ENCODE assay signal across 11 cellular contexts in the genomic region with DNA sequence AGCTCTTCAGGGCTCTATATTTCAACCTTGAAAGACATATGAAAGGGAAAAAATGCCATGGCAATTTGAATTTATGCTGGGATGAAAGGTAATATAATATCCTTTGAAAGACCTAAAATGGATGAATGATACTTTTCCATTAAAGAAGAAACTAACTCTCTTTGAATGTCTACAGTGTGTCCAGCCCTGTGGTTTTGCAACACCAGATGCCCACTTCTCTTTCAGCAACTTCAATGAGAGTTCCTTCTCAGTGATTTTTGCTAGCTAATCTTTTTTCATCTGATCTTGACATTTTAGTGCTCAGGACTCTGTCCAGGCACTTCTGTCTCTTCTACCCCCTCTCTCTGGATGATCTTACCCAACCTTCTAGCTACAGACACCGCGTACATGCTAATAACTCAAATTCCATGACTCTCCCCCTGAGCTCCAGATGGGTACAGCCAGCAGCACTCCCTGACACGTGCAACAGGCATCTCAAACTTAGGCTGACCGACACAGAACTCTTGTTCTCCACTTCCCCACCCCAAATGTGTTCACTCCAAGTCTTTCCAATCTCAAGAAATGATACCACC.
DNase-seq lines count a peak whose midpoint lies in the region; ATAC-seq, FAIRE-seq and TF ChIP-seq lines count a peak whose summit lies in the region.
"Had no signal": no experiment of that assay in that cellular context is flagged by ENCODE, and none has a peak within 500 bp of the region (broad histone marks: within the 10 kb centered on the region; RNA-seq: fewer than 3 reads in every experiment).

No MANE protein-coding gene starts in this region.

- no peaks in the 10 kb centered on the region for H3K9me3 ChIP-seq in CD8-positive, alpha-beta memory T cell (ENCODE audit: low read length)

- no peak overlapping the region for H3K27ac ChIP-seq in CD8-positive, alpha-beta memory T cell (ENCODE audit: low read depth, low read length)

- no peak for FAIRE-seq in RCC 7860 (lab: Jason Lieb, UNC)

- H3K4me3 ChIP-seq in CD8-positive, alpha-beta memory T cell (ENCODE audit: low read length), result no peak overlapping the region

- H3K27ac Mint-ChIP-seq in CD8-positive, alpha-beta memory T cell, result peak overlapping the region in 5 of 8 donors; percentile 16 to 81 (median 59)
- peak overlapping the region; percentile 79 for H3K27ac Mint-ChIP-seq in WTC11
- H3K27ac Mint-ChIP-seq: progenitor cell of endocrine pancreas had no signal

- H3K27me3 ChIP-seq in CD8-positive, alpha-beta memory T cell (ENCODE audit: insufficient read depth, low read length, poor library complexity, severe bottlenecking), result no peaks in the 10 kb centered on the region

- H3K4me1 ChIP-seq in CD8-positive, alpha-beta memory T cell (ENCODE audit: insufficient read depth, low read length), result peaks cover 5% of the 10 kb centered on the region

- peaks cover 46 to 87% (median 50%) of the 10 kb centered on the region in 3 donors for H3K4me1 Mint-ChIP-seq in CD8-positive, alpha-beta memory T cell
- H3K4me1 Mint-ChIP-seq in WTC11, result peaks cover 57% of the 10 kb centered on the region

- no peak for DNase-seq in CD8-positive, alpha-beta memory T cell
- DNase-seq in WTC11 (ENCODE audit: low spot score) (no peak), left cardiac atrium (no peak), non-pigmented ciliary epithelial cell (ENCODE audit: low read depth) (peak; percentile 5), RCC 7860 (ENCODE audit: low spot score) (no peak)
- DNase-seq: activated CD8-positive, alpha-beta memory T cell treated with anti-CD3 and anti-CD28 coated beads, Interleukin-2, amount 50 U/mL, for 48 hours had no signal

- ATAC-seq in WTC11, result no peak
- ATAC-seq in left cardiac atrium, result peak; percentile 25 to 67
- no peak for ATAC-seq in GM18498 (IDR thresholded peaks at IDR 0.05; ENCODE audit: unreplicated experiment)
- no peak for ATAC-seq in HG03354 (IDR thresholded peaks at IDR 0.05; ENCODE audit: poor library complexity, severe bottlenecking, unreplicated experiment)
- ATAC-seq in GM19023 (IDR thresholded peaks at IDR 0.05; ENCODE audit: unreplicated experiment), result no peak

- H3K4me3 Mint-ChIP-seq in CD8-positive, alpha-beta memory T cell, result no peak overlapping the region
- no peak overlapping the region for H3K4me3 Mint-ChIP-seq in WTC11
- H3K4me3 Mint-ChIP-seq: brain had no signal

- no peak for TF ChIP-seq CTCF in WTC11 (IDR thresholded peaks at IDR 0.05)

- intact Hi-C loops in left cardiac atrium (cut with DNase I), result no loop called here

- H3K36me3 ChIP-seq in CD8-positive, alpha-beta memory T cell (ENCODE audit: insufficient read depth, low read length), result peaks cover 7% of the 10 kb centered on the region

- CTCF ChIA-PET in CD8-positive, alpha-beta memory T cell (lab: Charles Lee), result no interaction called here
- CTCF ChIA-PET in WTC11 (lab: Charles Lee), result interaction anchor here (1.0 to 1.3 kb wide), 3 partner anchors 35 to 361 kb away, joined by 3 to 5 read pairs (median 3); no protein-coding TSS in a partner anchor

- no peaks in the 10 kb centered on the region for H3K9me3 Mint-ChIP-seq in CD8-positive, alpha-beta memory T cell
- H3K9me3 Mint-ChIP-seq in WTC11, result no peaks in the 10 kb centered on the region

- no peaks in the 10 kb centered on the region for H3K27me3 Mint-ChIP-seq in CD8-positive, alpha-beta memory T cell
- H3K27me3 Mint-ChIP-seq in WTC11 (ENCODE audit: low read depth), result no peaks in the 10 kb centered on the region
- H3K27me3 Mint-ChIP-seq: brain had no signal

- POLR2A ChIA-PET in CD8-positive, alpha-beta memory T cell (lab: Charles Lee), result no interaction called here
- POLR2A ChIA-PET in WTC11 (lab: Charles Lee), result interaction anchor here (1.2 kb wide), 1 partner anchor 8 kb away, joined by 3 read pairs; no protein-coding TSS in a partner anchor

- H3K36me3 Mint-ChIP-seq in CD8-positive, alpha-beta memory T cell, result peaks cover under 1 to 68% (median 18%) of the 10 kb centered on the region in 3 donors
- H3K36me3 Mint-ChIP-seq in WTC11, result peaks cover 20% of the 10 kb centered on the region

TF ChIP-seq in WTC11, 78 proteins besides CTCF, POLR2A, EP300 and RAD21 (continues in another document):
- TF ChIP-seq RELA (CRISPR knock-in tag; IDR thresholded peaks at IDR 0.05; ENCODE audit: borderline replicate concordance), result no peak
- TF ChIP-seq, protein P1, sequence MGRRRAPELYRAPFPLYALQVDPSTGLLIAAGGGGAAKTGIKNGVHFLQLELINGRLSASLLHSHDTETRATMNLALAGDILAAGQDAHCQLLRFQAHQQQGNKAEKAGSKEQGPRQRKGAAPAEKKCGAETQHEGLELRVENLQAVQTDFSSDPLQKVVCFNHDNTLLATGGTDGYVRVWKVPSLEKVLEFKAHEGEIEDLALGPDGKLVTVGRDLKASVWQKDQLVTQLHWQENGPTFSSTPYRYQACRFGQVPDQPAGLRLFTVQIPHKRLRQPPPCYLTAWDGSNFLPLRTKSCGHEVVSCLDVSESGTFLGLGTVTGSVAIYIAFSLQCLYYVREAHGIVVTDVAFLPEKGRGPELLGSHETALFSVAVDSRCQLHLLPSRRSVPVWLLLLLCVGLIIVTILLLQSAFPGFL (CRISPR knock-in tag; IDR thresholded peaks at IDR 0.05; ENCODE audit: borderline replicate concordance), result no peak
- TF ChIP-seq, protein P2, sequence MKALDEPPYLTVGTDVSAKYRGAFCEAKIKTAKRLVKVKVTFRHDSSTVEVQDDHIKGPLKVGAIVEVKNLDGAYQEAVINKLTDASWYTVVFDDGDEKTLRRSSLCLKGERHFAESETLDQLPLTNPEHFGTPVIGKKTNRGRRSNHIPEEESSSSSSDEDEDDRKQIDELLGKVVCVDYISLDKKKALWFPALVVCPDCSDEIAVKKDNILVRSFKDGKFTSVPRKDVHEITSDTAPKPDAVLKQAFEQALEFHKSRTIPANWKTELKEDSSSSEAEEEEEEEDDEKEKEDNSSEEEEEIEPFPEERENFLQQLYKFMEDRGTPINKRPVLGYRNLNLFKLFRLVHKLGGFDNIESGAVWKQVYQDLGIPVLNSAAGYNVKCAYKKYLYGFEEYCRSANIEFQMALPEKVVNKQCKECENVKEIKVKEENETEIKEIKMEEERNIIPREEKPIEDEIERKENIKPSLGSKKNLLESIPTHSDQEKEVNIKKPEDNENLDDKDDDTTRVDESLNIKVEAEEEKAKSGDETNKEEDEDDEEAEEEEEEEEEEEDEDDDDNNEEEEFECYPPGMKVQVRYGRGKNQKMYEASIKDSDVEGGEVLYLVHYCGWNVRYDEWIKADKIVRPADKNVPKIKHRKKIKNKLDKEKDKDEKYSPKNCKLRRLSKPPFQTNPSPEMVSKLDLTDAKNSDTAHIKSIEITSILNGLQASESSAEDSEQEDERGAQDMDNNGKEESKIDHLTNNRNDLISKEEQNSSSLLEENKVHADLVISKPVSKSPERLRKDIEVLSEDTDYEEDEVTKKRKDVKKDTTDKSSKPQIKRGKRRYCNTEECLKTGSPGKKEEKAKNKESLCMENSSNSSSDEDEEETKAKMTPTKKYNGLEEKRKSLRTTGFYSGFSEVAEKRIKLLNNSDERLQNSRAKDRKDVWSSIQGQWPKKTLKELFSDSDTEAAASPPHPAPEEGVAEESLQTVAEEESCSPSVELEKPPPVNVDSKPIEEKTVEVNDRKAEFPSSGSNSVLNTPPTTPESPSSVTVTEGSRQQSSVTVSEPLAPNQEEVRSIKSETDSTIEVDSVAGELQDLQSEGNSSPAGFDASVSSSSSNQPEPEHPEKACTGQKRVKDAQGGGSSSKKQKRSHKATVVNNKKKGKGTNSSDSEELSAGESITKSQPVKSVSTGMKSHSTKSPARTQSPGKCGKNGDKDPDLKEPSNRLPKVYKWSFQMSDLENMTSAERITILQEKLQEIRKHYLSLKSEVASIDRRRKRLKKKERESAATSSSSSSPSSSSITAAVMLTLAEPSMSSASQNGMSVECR (CRISPR knock-in tag; IDR thresholded peaks at IDR 0.05; ENCODE audit: borderline replicate concordance), result no peak
- no peak for TF ChIP-seq ZNF219 (CRISPR knock-in tag; IDR thresholded peaks at IDR 0.05; ENCODE audit: borderline replicate concordance)
- TF ChIP-seq MYBL2 (CRISPR knock-in tag; IDR thresholded peaks at IDR 0.05), result no peak
- TF ChIP-seq OVOL2 (CRISPR knock-in tag; IDR thresholded peaks at IDR 0.05; ENCODE audit: borderline replicate concordance), result no peak
- TF ChIP-seq PRRX2 (CRISPR knock-in tag; IDR thresholded peaks at IDR 0.05), result no peak
- TF ChIP-seq, protein P3, sequence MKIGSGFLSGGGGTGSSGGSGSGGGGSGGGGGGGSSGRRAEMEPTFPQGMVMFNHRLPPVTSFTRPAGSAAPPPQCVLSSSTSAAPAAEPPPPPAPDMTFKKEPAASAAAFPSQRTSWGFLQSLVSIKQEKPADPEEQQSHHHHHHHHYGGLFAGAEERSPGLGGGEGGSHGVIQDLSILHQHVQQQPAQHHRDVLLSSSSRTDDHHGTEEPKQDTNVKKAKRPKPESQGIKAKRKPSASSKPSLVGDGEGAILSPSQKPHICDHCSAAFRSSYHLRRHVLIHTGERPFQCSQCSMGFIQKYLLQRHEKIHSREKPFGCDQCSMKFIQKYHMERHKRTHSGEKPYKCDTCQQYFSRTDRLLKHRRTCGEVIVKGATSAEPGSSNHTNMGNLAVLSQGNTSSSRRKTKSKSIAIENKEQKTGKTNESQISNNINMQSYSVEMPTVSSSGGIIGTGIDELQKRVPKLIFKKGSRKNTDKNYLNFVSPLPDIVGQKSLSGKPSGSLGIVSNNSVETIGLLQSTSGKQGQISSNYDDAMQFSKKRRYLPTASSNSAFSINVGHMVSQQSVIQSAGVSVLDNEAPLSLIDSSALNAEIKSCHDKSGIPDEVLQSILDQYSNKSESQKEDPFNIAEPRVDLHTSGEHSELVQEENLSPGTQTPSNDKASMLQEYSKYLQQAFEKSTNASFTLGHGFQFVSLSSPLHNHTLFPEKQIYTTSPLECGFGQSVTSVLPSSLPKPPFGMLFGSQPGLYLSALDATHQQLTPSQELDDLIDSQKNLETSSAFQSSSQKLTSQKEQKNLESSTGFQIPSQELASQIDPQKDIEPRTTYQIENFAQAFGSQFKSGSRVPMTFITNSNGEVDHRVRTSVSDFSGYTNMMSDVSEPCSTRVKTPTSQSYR (CRISPR knock-in tag; IDR thresholded peaks at IDR 0.05), result no peak
- TF ChIP-seq, protein P4, sequence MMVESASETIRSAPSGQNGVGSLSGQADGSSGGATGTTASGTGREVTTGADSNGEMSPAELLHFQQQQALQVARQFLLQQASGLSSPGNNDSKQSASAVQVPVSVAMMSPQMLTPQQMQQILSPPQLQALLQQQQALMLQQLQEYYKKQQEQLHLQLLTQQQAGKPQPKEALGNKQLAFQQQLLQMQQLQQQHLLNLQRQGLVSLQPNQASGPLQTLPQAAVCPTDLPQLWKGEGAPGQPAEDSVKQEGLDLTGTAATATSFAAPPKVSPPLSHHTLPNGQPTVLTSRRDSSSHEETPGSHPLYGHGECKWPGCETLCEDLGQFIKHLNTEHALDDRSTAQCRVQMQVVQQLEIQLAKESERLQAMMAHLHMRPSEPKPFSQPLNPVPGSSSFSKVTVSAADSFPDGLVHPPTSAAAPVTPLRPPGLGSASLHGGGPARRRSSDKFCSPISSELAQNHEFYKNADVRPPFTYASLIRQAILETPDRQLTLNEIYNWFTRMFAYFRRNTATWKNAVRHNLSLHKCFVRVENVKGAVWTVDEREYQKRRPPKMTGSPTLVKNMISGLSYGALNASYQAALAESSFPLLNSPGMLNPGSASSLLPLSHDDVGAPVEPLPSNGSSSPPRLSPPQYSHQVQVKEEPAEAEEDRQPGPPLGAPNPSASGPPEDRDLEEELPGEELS (CRISPR knock-in tag; IDR thresholded peaks at IDR 0.05), result no peak

Comparison
In these comparisons a context has a peak if more than half of its experiments do, and no peak if none do; other contexts are left out.
1. ATAC-seq: peak in left cardiac atrium (2 of 2); none in WTC11 (single experiment), GM18498 (single experiment), HG03354 (single experiment) and GM19023 (single experiment).